Comparison of ENCODE assay signal across 25 cellular contexts in genomic region chr20:61704661-61705060, GRCh38.
"Had no signal": no experiment of that assay in that cellular context is flagged by ENCODE, and none has a peak within 500 bp of the region (broad histone marks: within the 10 kb centered on the region; RNA-seq: fewer than 3 reads in every experiment).

No MANE protein-coding gene starts in this region.

- H3K27ac ChIP-seq: brain microvascular endothelial cell, coronary artery, dorsolateral prefrontal cortex had no signal

- FAIRE-seq: astrocyte, bronchial epithelial cell, frontal cortex, TTC549 had no signal

- H3K4me3 ChIP-seq: coronary artery, dorsolateral prefrontal cortex had no signal

- DNase-seq: activated CD4-positive, alpha-beta memory T cell treated with anti-CD3 and anti-CD28 coated beads, Interleukin-2, amount 10 ng/mL, durations not matched to agents 7 days and 5 days; activated CD4-positive, alpha-beta T cell treated with anti-CD3 and anti-CD28 coated beads for 1 hour; activated CD4-positive, alpha-beta T cell treated with anti-CD3 and anti-CD28 coated beads for 4 hours; activated CD4-positive, alpha-beta T cell treated with anti-CD3 and anti-CD28 coated beads, Interleukin-2, amount 10 ng/mL, durations not matched to agents 7 days and 5 days; activated CD4-positive, alpha-beta T cell treated with anti-CD3 and anti-CD28 coated beads, Interleukin-2, amount 50 U/mL, for 4 hours; activated CD8-positive, alpha-beta memory T cell treated with anti-CD3 and anti-CD28 coated beads, Interleukin-2, amount 50 U/mL, for 48 hours; activated gamma-delta T cell; activated naive CD4-positive, alpha-beta T cell; activated naive CD4-positive, alpha-beta T cell treated with anti-CD3 and anti-CD28 coated beads, Interleukin-2, amount 10 ng/mL, durations not matched to agents 7 days and 5 days; activated naive CD8-positive, alpha-beta T cell treated with anti-CD3 and anti-CD28 coated beads, Interleukin-2, amount 10 ng/mL, durations not matched to agents 7 days and 5 days; activated T-cell treated with anti-CD3 and anti-CD28 coated beads for 4 hours; activated T-cell treated with anti-CD3 and anti-CD28 coated beads, Interleukin-2, amount 50 U/mL, for 24 hours; activated T-cell treated with anti-CD3 and anti-CD28 coated beads, Interleukin-2, amount 50 U/mL, for 72 hours; brain microvascular endothelial cell; dorsolateral prefrontal cortex; effector memory CD4-positive, alpha-beta T cell; endodermal cell; foreskin fibroblast; head of caudate nucleus; T-helper 2 cell had no signal

- H3K36me3 ChIP-seq: brain microvascular endothelial cell had no signal

- H3K27me3 ChIP-seq: brain microvascular endothelial cell had no signal
